In the genomic region with DNA sequence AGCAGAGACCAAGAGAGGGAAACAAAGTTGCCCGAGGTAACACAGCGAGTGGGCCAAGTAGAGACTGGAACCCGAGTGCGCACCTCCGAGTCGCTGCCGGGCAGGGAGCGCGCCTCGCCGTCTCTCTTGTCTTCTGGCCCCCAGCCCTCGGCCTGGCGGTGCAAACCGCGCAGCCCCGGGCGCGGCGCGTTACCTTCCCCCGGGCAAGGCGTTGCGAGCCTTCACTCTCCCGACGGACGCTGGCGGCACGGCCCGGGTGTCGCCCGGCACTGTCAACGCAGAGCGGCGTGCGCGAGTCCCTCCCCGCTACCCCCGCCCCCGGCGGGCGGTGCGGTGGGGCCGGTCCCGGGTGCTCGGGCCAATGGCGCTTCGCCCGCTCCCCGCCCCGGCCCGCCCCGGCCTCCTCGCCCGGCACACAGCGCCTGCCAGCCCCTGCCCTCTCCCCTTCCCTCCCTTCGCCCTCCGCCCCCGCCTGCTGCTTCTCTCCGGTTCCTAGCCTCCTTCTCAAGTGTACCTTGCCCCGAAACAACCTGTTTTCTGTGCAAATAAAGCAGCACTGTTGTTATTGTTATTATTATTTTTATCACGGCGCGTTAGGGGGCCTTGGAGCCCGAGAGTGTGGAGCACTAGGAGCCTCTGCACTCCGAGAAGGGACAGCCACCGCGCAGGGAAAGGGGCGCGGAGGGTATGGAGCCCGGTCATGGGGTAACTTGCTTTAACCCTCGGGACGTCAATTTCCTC, we compare ENCODE assay signal across 8 cellular contexts. TPM values are rescaled to one million over a fixed set of nuclear protein-coding genes. Genes with fewer than 3 reads are reported as not detected.
DNase-seq lines count a peak whose midpoint lies in the region; ATAC-seq and TF ChIP-seq lines count a peak whose summit lies in the region.

A gene with protein sequence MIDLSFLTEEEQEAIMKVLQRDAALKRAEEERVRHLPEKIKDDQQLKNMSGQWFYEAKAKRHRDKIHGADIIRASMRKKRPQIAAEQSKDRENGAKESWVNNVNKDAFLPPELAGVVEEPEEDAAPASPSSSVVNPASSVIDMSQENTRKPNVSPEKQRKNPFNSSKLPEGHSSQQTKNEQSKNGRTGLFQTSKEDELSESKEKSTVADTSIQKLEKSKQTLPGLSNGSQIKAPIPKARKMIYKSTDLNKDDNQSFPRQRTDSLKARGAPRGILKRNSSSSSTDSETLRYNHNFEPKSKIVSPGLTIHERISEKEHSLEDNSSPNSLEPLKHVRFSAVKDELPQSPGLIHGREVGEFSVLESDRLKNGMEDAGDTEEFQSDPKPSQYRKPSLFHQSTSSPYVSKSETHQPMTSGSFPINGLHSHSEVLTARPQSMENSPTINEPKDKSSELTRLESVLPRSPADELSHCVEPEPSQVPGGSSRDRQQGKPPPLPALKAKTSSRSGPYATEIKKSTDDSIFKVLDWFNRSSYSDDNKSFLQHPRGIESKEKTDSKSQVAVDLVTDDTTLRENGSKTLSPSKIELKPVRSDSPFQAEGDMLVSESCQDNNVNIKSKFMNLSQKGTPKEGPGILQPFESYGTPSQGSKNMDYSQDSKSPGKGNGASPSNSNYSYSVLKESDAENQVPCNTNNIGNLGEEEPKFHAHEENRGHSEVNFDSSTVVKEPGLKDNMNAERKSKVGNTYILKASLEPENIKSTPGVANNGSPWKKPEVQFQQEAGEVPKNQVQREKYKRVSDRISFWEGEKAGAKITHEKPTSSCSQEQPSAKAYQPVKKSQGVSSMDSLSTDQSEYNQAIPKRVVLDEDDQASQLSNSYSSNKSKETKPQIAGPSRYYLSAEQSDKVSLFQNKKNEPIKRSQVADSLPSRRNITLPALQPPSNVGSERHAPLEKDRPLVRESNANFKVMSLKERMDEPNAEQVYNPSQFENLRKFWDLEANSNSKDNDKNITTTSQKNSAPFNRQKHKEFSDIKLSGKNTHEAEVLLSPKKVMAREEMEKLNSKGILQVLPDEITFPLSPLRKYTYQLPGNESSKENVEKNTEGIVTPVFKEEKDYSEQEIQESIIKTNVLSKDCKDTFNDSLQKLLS (N-terminal part only) (minus strand): TSS at position 271 of the 741 bp plus-strand sequence. CDS start 53,416 bp downstream, outside the sequence.

- no peaks in the 10 kb centered on the region for H3K4me1 ChIP-seq in endocrine pancreas (ENCODE audit: control insufficient read depth, insufficient read depth, low read length)

- peaks cover 23% of the 10 kb centered on the region for H3K27me3 Mint-ChIP-seq in mesothelial cell of epicardium (ENCODE audit: low read depth)

- no peak within 1 kb of the TSS for H3K27ac Mint-ChIP-seq in mesothelial cell of epicardium

- H3K9ac ChIP-seq in endocrine pancreas (ENCODE audit: control insufficient read depth, insufficient read depth, low read length), result peak within 1 kb of the TSS; percentile 73

- no peaks in the 10 kb centered on the region for H3K36me3 ChIP-seq in endocrine pancreas (ENCODE audit: control insufficient read depth, insufficient read depth, low read length)

- H3K4me3 Mint-ChIP-seq in mesothelial cell of epicardium, result peak within 1 kb of the TSS; percentile 70

- no peak for TF ChIP-seq CTCF in mesothelial cell of epicardium (IDR thresholded peaks at IDR 0.05; ENCODE audit: unreplicated experiment)

- H3K27me3 ChIP-seq in endocrine pancreas (ENCODE audit: control insufficient read depth, insufficient read depth, low read length), result no peaks in the 10 kb centered on the region

- H3K9me3 ChIP-seq in endocrine pancreas (ENCODE audit: control insufficient read depth, low read length), result no peaks in the 10 kb centered on the region

- in situ Hi-C loops in ACHN (cut with HindIII; ENCODE audit: low pct_ligation_motif_present, low pct_unique_long_range_greater_than_20kb, low sequenced_read_pairs), result no loop called here

- no peaks in the 10 kb centered on the region for H3K36me3 Mint-ChIP-seq in mesothelial cell of epicardium

- H3K4me1 Mint-ChIP-seq in mesothelial cell of epicardium, result peaks cover 17% of the 10 kb centered on the region

- H3K4me3 ChIP-seq in endocrine pancreas (ENCODE audit: control insufficient read depth, insufficient read depth, low read length), result peak within 1 kb of the TSS; percentile 39

- H3K9me3 Mint-ChIP-seq in mesothelial cell of epicardium, result no peaks in the 10 kb centered on the region

- DNase-seq in ACHN, result peak; percentile 71
- DNase-seq in NCI-H69 (lab: John Stamatoyannopoulos, UW), result peak; percentile 89
- DNase-seq in activated CD8-positive, alpha-beta memory T cell treated with anti-CD3 and anti-CD28 coated beads, Interleukin-2, amount 50 U/mL, for 24 hours (ENCODE audit: extremely low read depth), result peak; percentile 28
- peak; percentile 35 to 67 for DNase-seq in mesothelial cell of epicardium (ENCODE audit: low spot score in 2 of 2, unreplicated experiment in 2 of 2)
- peak; percentile 42 for DNase-seq in stimulated activated CD8-positive, alpha-beta memory T cell treated with anti-CD3 and anti-CD28 coated beads, Interleukin-15, amount 100 ng/mL, for 1 hour (ENCODE audit: low read depth)

- ATAC-seq in GM18868 (IDR thresholded peaks at IDR 0.05; ENCODE audit: unreplicated experiment) (peak; percentile 85), HG03095 (IDR thresholded peaks at IDR 0.05; ENCODE audit: unreplicated experiment) (peak; percentile 77)

RNA-seq across cellular contexts. Expression of the gene that starts here (rescaled TPM):
- 9.9 to 10.4 TPM (median 10.3 TPM) in 3 replicates for total RNA-seq in mesothelial cell of epicardium

Comparison
In these comparisons a context has a peak if more than half of its experiments do, and no peak if none do; other contexts are left out.
1. Peak in every context shown above with its lines: DNase-seq, ATAC-seq and H3K4me3 ChIP-seq.
2. DNase-seq: peak in every context shown above with its lines; median percentile 89 in NCI-H69; 71 in ACHN; 51 in mesothelial cell of epicardium; 42 in stimulated activated CD8-positive, alpha-beta memory T cell treated with anti-CD3 and anti-CD28 coated beads, Interleukin-15, amount 100 ng/mL, for 1 hour; 28 in activated CD8-positive, alpha-beta memory T cell treated with anti-CD3 and anti-CD28 coated beads, Interleukin-2, amount 50 U/mL, for 24 hours.